Comparison of ENCODE assay signal across 8 cellular contexts in genomic region chr7:5898480-5899224, GRCh38. TPM values are rescaled to one million over a fixed set of nuclear protein-coding genes. Genes with fewer than 3 reads are reported as not detected.
A peak's percentile ranks its signal among the peaks of the same experiment; 100 is the strongest.
DNase-seq lines count a peak whose midpoint lies in the region; ATAC-seq and TF ChIP-seq lines count a peak whose summit lies in the region.
"Not testable (repeated sequence)": the region's sequence is repeated elsewhere in the genome, so short reads cannot be mapped to it uniquely, and the experiment has no call there.

Gene CCZ1, plus strand, starts transcription at chr7:5898733. Its CDS starts 67 bp downstream, at chr7:5898800.

- peak in 1 of 4 donors; percentile 24 for TF ChIP-seq POLR2A in upper lobe of left lung (IDR thresholded peaks at IDR 0.05)

- not testable (repeated sequence) for H3K4me1 ChIP-seq in ascending aorta, upper lobe of left lung

- TF ChIP-seq EP300 in upper lobe of left lung (IDR thresholded peaks at IDR 0.05) = not testable (repeated sequence)

- ATAC-seq in HG02642 (IDR thresholded peaks at IDR 0.05; ENCODE audit: poor library complexity, unreplicated experiment) = peak; percentile 95
- peak; percentile 99 for ATAC-seq in left ventricle myocardium superior
- ATAC-seq in upper lobe of left lung (ENCODE audit: low FRiP score in 2 of 2) = peak; percentile 96 to 98

- intact Hi-C loops in ascending aorta (cut with DNase I); left ventricle myocardium superior (cut with micrococcal nuclease): not testable (repeated sequence)

- TF ChIP-seq CTCF in GM13977 (IDR thresholded peaks at IDR 0.05; ENCODE audit: extremely low read depth, insufficient read depth, missing control alignments) (peak; percentile 48), ascending aorta (IDR thresholded peaks at IDR 0.05) (peak in 1 of 3 experiments; percentile 24), upper lobe of left lung (IDR thresholded peaks at IDR 0.05) (peak in 1 of 6 experiments; percentile 7)

- in situ Hi-C loops in GM13977 (cut with MboI; ENCODE audit: low pct_unique_long_range_greater_than_20kb, low sequenced_read_pairs, unreplicated experiment) = not testable (repeated sequence)

- not testable (repeated sequence) for H3K27me3 ChIP-seq in ascending aorta, upper lobe of left lung

- H3K36me3 ChIP-seq in ascending aorta, upper lobe of left lung: not testable (repeated sequence)

- 0% methylated on average over 11 of the region's 64 CpGs; no CpG with 5 or more reads in 1 of the 2 donors for WGBS in upper lobe of left lung, 2 donors

- H3K4me3 ChIP-seq in ascending aorta = peak within 1 kb of the TSS; percentile 46 to 64
- peak within 1 kb of the TSS in 3 of 4 donors; percentile 44 to 54 (median 51) for H3K4me3 ChIP-seq in upper lobe of left lung

- not testable (repeated sequence) for DNase-seq in GM13977 (ENCODE audit: low spot score)
- peak; percentile 32 for DNase-seq in NCI-H1105 (lab: John Stamatoyannopoulos, UW)
- DNase-seq in T-helper 22 cell (ENCODE audit: low read depth) = peak; percentile 12
- DNase-seq in ascending aorta (ENCODE audit: low spot score in 2 of 2) = peak in 1 of 2 donors; percentile 82
- peak; percentile 78 for DNase-seq in left ventricle myocardium superior
- DNase-seq in putamen (ENCODE audit: low spot score) = peak; percentile 40
- peak; percentile 59 to 94 for DNase-seq in upper lobe of left lung

- H3K9me3 ChIP-seq in ascending aorta, upper lobe of left lung: not testable (repeated sequence)

- H3K27ac ChIP-seq in ascending aorta (peak within 1 kb of the TSS; percentile 41 to 80), upper lobe of left lung (peak within 1 kb of the TSS; percentile 54 to 79 (median 68))

RNA-seq across cellular contexts. Expression of gene CCZ1, which starts in this region (rescaled TPM):
- total RNA-seq in ascending aorta (8.2 TPM), left ventricle myocardium superior (43.2 TPM), upper lobe of left lung (10 to 100 TPM; 21.3 to 68.2 (median 48.9) TPM)
